16 cellular contexts compared by ENCODE assay signal in the genomic region with DNA sequence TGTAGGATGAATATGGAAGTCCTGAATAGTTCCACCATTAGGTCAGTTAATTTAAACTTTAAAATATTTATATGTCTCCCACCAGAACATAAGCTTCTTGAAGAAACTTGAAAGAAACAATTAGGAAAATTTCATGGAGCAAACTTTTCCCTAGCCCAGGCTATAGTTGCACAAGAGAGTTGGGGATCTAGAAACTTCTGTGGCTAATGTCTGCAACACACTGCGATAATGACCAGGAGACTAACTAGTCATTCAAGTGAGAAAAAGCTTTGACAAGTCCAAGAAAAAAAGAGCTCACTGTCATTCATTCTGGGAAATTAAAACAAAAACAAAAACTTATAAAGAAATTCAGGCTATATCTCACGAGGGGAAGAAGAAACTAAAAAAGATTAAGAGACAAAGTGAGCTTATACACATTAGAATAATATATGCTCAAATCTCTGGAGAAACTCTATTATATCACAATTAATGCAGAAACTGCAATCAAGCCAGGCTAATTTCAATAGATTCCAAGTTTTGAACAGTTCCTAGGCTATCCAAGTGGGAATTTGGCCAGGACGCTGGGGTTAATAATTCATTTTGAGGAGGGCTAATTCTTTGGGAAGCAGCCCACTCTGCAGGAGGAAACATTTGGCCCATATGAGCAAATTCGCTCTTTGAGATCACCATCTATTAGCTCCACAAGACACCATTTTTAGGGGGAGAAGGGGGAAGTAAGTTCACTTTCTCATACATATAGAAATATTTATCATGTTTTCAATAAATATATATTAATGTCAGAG.
"Had no signal": no experiment of that assay in that cellular context is flagged by ENCODE, and none has a peak within 500 bp of the region (broad histone marks: within the 10 kb centered on the region; RNA-seq: fewer than 3 reads in every experiment).

No MANE protein-coding gene starts in this region.

- H3K27ac ChIP-seq: breast epithelium, gastroesophageal sphincter, prostate gland, upper lobe of left lung had no signal

- DNase-seq: activated CD4-positive, alpha-beta T cell treated with anti-CD3 and anti-CD28 coated beads for 48 hours; activated naive CD4-positive, alpha-beta T cell treated with anti-CD3 and anti-CD28 coated beads, Interleukin-2, amount 50 U/mL, for 16 hours; activated T-cell treated with anti-CD3 and anti-CD28 coated beads for 4 hours; amniotic stem cell; kidney; mucosa of descending colon; naive thymus-derived CD8-positive, alpha-beta T cell; stimulated activated CD4-positive, alpha-beta T cell treated with anti-CD3 and anti-CD28 coated beads, Interleukin-4, amount 100 ng/mL, for 1 hour; stimulated activated CD8-positive, alpha-beta memory T cell treated with anti-CD3 and anti-CD28 coated beads, Interleukin-4, amount 100 ng/mL, for 48 hours; upper lobe of left lung had no signal

- H3K27me3 ChIP-seq: breast epithelium, esophagus muscularis mucosa, gastroesophageal sphincter, upper lobe of left lung had no signal

- H3K4me3 ChIP-seq: breast epithelium, esophagus muscularis mucosa, gastroesophageal sphincter, mucosa of descending colon, prostate gland, upper lobe of left lung had no signal

- H3K4me1 ChIP-seq: breast epithelium, prostate gland, upper lobe of left lung had no signal

- H3K9me3 ChIP-seq: breast epithelium, esophagus muscularis mucosa, gastroesophageal sphincter, mucosa of descending colon, prostate gland, upper lobe of left lung had no signal

- ATAC-seq: gastroesophageal sphincter; mucosa of descending colon; naive thymus-derived CD8-positive, alpha-beta T cell; SK-N-SH treated with all-trans-retinoic acid at 6 μM for 48 hours; WTC11 had no signal

- H3K36me3 ChIP-seq: breast epithelium, gastroesophageal sphincter, prostate gland, upper lobe of left lung had no signal
